1 cellular context compared by ENCODE assay signal in the genomic region with DNA sequence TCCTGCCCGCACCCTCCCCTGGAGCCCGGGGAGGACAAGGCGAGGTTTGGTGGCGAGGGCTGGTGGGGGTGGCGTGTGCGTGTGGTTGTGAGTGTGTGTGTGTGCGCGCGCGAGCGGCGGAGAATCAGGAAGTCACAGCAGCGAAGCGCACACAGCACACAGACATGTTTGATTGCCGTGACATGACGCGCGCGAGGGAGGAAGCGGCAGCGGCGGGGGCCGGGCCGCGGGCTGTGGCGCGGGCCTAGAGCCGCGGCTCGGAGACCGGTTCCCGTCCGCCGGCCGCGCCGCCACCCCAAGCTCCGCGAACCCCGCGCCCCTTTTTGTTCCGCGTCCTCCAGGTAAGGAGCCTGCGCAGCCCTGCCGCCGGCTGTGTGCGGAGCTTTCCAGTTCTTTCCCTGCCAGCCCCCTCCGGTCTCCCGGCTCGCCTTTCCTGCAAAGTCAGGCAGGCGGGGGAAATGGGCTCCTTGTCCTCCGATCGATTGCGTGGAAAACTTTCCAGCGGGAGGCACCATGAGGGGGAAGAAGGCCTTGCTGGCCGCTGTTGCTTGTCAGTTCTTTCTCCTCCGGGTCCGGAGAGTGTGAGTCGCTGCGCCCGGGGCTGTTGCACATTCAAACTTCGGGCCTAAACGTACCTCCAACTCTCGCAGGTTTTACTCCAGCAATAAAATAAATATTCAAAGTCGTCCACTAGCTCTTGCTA.
TF ChIP-seq lines count a peak whose summit lies in the region.

No MANE protein-coding gene starts in this region.

TF ChIP-seq in HepG2, 621 proteins besides CTCF, POLR2A, EP300 and RAD21 (continued from another document and continues in another):
- TF ChIP-seq, protein P1, sequence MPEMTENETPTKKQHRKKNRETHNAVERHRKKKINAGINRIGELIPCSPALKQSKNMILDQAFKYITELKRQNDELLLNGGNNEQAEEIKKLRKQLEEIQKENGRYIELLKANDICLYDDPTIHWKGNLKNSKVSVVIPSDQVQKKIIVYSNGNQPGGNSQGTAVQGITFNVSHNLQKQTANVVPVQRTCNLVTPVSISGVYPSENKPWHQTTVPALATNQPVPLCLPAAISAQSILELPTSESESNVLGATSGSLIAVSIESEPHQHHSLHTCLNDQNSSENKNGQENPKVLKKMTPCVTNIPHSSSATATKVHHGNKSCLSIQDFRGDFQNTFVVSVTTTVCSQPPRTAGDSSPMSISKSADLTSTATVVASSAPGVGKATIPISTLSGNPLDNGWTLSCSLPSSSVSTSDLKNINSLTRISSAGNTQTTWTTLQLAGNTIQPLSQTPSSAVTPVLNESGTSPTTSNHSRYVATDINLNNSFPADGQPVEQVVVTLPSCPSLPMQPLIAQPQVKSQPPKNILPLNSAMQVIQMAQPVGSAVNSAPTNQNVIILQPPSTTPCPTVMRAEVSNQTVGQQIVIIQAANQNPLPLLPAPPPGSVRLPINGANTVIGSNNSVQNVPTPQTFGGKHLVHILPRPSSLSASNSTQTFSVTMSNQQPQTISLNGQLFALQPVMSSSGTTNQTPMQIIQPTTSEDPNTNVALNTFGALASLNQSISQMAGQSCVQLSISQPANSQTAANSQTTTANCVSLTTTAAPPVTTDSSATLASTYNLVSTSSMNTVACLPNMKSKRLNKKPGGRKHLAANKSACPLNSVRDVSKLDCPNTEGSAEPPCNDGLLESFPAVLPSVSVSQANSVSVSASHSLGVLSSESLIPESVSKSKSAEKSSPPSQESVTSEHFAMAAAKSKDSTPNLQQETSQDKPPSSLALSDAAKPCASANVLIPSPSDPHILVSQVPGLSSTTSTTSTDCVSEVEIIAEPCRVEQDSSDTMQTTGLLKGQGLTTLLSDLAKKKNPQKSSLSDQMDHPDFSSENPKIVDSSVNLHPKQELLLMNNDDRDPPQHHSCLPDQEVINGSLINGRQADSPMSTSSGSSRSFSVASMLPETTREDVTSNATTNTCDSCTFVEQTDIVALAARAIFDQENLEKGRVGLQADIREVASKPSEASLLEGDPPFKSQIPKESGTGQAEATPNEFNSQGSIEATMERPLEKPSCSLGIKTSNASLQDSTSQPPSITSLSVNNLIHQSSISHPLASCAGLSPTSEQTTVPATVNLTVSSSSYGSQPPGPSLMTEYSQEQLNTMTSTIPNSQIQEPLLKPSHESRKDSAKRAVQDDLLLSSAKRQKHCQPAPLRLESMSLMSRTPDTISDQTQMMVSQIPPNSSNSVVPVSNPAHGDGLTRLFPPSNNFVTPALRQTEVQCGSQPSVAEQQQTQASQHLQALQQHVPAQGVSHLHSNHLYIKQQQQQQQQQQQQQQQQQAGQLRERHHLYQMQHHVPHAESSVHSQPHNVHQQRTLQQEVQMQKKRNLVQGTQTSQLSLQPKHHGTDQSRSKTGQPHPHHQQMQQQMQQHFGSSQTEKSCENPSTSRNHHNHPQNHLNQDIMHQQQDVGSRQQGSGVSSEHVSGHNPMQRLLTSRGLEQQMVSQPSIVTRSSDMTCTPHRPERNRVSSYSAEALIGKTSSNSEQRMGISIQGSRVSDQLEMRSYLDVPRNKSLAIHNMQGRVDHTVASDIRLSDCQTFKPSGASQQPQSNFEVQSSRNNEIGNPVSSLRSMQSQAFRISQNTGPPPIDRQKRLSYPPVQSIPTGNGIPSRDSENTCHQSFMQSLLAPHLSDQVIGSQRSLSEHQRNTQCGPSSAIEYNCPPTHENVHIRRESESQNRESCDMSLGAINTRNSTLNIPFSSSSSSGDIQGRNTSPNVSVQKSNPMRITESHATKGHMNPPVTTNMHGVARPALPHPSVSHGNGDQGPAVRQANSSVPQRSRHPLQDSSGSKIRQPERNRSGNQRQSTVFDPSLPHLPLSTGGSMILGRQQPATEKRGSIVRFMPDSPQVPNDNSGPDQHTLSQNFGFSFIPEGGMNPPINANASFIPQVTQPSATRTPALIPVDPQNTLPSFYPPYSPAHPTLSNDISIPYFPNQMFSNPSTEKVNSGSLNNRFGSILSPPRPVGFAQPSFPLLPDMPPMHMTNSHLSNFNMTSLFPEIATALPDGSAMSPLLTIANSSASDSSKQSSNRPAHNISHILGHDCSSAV (CRISPR knock-in tag; IDR thresholded peaks at IDR 0.05; ENCODE audit: borderline replicate concordance): no peak
- TF ChIP-seq, protein P2, sequence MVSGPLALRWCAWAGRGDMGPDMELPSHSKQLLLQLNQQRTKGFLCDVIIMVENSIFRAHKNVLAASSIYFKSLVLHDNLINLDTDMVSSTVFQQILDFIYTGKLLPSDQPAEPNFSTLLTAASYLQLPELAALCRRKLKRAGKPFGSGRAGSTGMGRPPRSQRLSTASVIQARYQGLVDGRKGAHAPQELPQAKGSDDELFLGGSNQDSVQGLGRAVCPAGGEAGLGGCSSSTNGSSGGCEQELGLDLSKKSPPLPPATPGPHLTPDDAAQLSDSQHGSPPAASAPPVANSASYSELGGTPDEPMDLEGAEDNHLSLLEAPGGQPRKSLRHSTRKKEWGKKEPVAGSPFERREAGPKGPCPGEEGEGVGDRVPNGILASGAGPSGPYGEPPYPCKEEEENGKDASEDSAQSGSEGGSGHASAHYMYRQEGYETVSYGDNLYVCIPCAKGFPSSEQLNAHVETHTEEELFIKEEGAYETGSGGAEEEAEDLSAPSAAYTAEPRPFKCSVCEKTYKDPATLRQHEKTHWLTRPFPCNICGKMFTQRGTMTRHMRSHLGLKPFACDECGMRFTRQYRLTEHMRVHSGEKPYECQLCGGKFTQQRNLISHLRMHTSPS (CRISPR knock-in tag; IDR thresholded peaks at IDR 0.05; ENCODE audit: low read depth): no peak
- TF ChIP-seq YEATS2 (CRISPR knock-in tag; IDR thresholded peaks at IDR 0.05; ENCODE audit: borderline replicate concordance): 0 out of 2 replicates have a peak, but pooled peaks have one; percentile 18
- TF ChIP-seq RBM22 (optimal IDR thresholded peaks at IDR 0.05; ENCODE audit: low read length): no peak
- TF ChIP-seq, protein P3, sequence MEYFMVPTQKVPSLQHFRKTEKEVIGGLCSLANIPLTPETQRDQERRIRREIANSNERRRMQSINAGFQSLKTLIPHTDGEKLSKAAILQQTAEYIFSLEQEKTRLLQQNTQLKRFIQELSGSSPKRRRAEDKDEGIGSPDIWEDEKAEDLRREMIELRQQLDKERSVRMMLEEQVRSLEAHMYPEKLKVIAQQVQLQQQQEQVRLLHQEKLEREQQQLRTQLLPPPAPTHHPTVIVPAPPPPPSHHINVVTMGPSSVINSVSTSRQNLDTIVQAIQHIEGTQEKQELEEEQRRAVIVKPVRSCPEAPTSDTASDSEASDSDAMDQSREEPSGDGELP (IDR thresholded peaks at IDR 0.05; ENCODE audit: borderline replicate concordance, low read depth): no peak
- peak; percentile 25; the same call in 1 of the 2 replicates for TF ChIP-seq ZNF441 (CRISPR knock-in tag; IDR thresholded peaks at IDR 0.05; ENCODE audit: borderline replicate concordance)
- TF ChIP-seq DNMT3B (CRISPR knock-in tag; conservative IDR thresholded peaks at IDR 0.05): no peak
- no peak for TF ChIP-seq THAP8 (CRISPR knock-in tag; IDR thresholded peaks at IDR 0.05; ENCODE audit: borderline replicate concordance)
- TF ChIP-seq SYNCRIP (IDR thresholded peaks at IDR 0.05; ENCODE audit: insufficient read depth, low read depth, low read length): no peak
- no peak for TF ChIP-seq SRSF4 (IDR thresholded peaks at IDR 0.05; ENCODE audit: low read depth, low read length, poor library complexity, severe bottlenecking)
- TF ChIP-seq JUN (CRISPR knock-in tag; IDR thresholded peaks at IDR 0.05): no peak
- TF ChIP-seq ZNF660 (CRISPR knock-in tag; IDR thresholded peaks at IDR 0.05; ENCODE audit: borderline replicate concordance, low read depth): no peak
- TF ChIP-seq NFYC (CRISPR knock-in tag; IDR thresholded peaks at IDR 0.05): no peak
- TF ChIP-seq ZBTB7A (CRISPR knock-in tag; IDR thresholded peaks at IDR 0.05): no peak
- no peak for TF ChIP-seq ZNF143 (CRISPR knock-in tag; IDR thresholded peaks at IDR 0.05)
- no peak for TF ChIP-seq GPN1 (CRISPR knock-in tag; IDR thresholded peaks at IDR 0.05; ENCODE audit: borderline replicate concordance)
- TF ChIP-seq, protein P4, sequence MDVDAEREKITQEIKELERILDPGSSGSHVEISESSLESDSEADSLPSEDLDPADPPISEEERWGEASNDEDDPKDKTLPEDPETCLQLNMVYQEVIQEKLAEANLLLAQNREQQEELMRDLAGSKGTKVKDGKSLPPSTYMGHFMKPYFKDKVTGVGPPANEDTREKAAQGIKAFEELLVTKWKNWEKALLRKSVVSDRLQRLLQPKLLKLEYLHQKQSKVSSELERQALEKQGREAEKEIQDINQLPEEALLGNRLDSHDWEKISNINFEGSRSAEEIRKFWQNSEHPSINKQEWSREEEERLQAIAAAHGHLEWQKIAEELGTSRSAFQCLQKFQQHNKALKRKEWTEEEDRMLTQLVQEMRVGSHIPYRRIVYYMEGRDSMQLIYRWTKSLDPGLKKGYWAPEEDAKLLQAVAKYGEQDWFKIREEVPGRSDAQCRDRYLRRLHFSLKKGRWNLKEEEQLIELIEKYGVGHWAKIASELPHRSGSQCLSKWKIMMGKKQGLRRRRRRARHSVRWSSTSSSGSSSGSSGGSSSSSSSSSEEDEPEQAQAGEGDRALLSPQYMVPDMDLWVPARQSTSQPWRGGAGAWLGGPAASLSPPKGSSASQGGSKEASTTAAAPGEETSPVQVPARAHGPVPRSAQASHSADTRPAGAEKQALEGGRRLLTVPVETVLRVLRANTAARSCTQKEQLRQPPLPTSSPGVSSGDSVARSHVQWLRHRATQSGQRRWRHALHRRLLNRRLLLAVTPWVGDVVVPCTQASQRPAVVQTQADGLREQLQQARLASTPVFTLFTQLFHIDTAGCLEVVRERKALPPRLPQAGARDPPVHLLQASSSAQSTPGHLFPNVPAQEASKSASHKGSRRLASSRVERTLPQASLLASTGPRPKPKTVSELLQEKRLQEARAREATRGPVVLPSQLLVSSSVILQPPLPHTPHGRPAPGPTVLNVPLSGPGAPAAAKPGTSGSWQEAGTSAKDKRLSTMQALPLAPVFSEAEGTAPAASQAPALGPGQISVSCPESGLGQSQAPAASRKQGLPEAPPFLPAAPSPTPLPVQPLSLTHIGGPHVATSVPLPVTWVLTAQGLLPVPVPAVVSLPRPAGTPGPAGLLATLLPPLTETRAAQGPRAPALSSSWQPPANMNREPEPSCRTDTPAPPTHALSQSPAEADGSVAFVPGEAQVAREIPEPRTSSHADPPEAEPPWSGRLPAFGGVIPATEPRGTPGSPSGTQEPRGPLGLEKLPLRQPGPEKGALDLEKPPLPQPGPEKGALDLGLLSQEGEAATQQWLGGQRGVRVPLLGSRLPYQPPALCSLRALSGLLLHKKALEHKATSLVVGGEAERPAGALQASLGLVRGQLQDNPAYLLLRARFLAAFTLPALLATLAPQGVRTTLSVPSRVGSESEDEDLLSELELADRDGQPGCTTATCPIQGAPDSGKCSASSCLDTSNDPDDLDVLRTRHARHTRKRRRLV (CRISPR knock-in tag; IDR thresholded peaks at IDR 0.05): peak; percentile 43; the same call in 1 of the 2 replicates
- TF ChIP-seq SMARCE1 (IDR thresholded peaks at IDR 0.05; ENCODE audit: borderline replicate concordance): no peak
- TF ChIP-seq ATF7-NPFF (CRISPR knock-in tag; IDR thresholded peaks at IDR 0.05; ENCODE audit: low read depth): peak; percentile 39; the same call in 1 of the 2 replicates
- peak; percentile 57; the same call in 1 of the 2 replicates for TF ChIP-seq ZNF746 (CRISPR knock-in tag; IDR thresholded peaks at IDR 0.05)
- peak; percentile 35; the same call in 1 of the 2 replicates for TF ChIP-seq ZNF891 (CRISPR knock-in tag; IDR thresholded peaks at IDR 0.05)
- peak; percentile 62; the same call in 1 of the 2 replicates for TF ChIP-seq RFXAP (CRISPR knock-in tag; IDR thresholded peaks at IDR 0.05; ENCODE audit: borderline replicate concordance)
- no peak for TF ChIP-seq ZMYM3 (CRISPR knock-in tag; IDR thresholded peaks at IDR 0.05)
- no peak for TF ChIP-seq ZNF263 (CRISPR knock-in tag; IDR thresholded peaks at IDR 0.05)
- TF ChIP-seq TBL1XR1 (IDR thresholded peaks at IDR 0.05; ENCODE audit: borderline replicate concordance, low read length, partially characterized antibody): no peak
- no peak for TF ChIP-seq ADNP (CRISPR knock-in tag; IDR thresholded peaks at IDR 0.05)
- 0 out of 2 replicates have a peak, but pooled peaks have one; percentile 67 for TF ChIP-seq BRD4 (CRISPR knock-in tag; IDR thresholded peaks at IDR 0.05)
- TF ChIP-seq, protein P5, sequence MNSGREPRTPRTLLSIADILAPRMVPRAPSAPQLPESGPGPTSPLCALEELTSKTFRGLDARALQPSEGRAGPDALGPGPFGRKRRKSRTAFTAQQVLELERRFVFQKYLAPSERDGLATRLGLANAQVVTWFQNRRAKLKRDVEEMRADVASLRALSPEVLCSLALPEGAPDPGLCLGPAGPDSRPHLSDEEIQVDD (CRISPR knock-in tag; IDR thresholded peaks at IDR 0.05; ENCODE audit: borderline replicate concordance): 0 out of 2 replicates have a peak, but pooled peaks have one; percentile 34
- TF ChIP-seq ZNF383 (CRISPR knock-in tag; IDR thresholded peaks at IDR 0.05; ENCODE audit: borderline replicate concordance): no peak
- TF ChIP-seq HOXA9 (CRISPR knock-in tag; IDR thresholded peaks at IDR 0.05; ENCODE audit: borderline replicate concordance): no peak
- peak; percentile 49 for TF ChIP-seq ZFX (CRISPR knock-in tag; IDR thresholded peaks at IDR 0.05; ENCODE audit: low read depth)
- TF ChIP-seq ZNF883 (CRISPR knock-in tag; IDR thresholded peaks at IDR 0.05; ENCODE audit: not compliant biosample characterization): no peak
- TF ChIP-seq SNRNP70 (IDR thresholded peaks at IDR 0.05; ENCODE audit: low read depth, low read length): no peak
- no peak for TF ChIP-seq ZNF460 (CRISPR knock-in tag; IDR thresholded peaks at IDR 0.05; ENCODE audit: borderline replicate concordance)
- TF ChIP-seq SOX6 (IDR thresholded peaks at IDR 0.05): no peak
- 0 out of 2 replicates have a peak, but pooled peaks have one; percentile 29 for TF ChIP-seq SOX6 (CRISPR knock-in tag; IDR thresholded peaks at IDR 0.05)
- 0 out of 2 replicates have a peak, but pooled peaks have one; percentile 34 for TF ChIP-seq ZNF619 (CRISPR knock-in tag; IDR thresholded peaks at IDR 0.05)
- 0 out of 2 replicates have a peak, but pooled peaks have one; percentile 30 for TF ChIP-seq KLF12 (CRISPR knock-in tag; IDR thresholded peaks at IDR 0.05; ENCODE audit: borderline replicate concordance)
- TF ChIP-seq NFKB2 (CRISPR knock-in tag; IDR thresholded peaks at IDR 0.05; ENCODE audit: borderline replicate concordance): 0 out of 2 replicates have a peak, but pooled peaks have one; percentile 65
- TF ChIP-seq, protein P6, sequence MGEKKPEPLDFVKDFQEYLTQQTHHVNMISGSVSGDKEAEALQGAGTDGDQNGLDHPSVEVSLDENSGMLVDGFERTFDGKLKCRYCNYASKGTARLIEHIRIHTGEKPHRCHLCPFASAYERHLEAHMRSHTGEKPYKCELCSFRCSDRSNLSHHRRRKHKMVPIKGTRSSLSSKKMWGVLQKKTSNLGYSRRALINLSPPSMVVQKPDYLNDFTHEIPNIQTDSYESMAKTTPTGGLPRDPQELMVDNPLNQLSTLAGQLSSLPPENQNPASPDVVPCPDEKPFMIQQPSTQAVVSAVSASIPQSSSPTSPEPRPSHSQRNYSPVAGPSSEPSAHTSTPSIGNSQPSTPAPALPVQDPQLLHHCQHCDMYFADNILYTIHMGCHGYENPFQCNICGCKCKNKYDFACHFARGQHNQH (CRISPR knock-in tag; IDR thresholded peaks at IDR 0.05): peak; percentile 35; the same call in 1 of the 2 replicates
- TF ChIP-seq TRIM24 (CRISPR knock-in tag; IDR thresholded peaks at IDR 0.05): no peak
- no peak for TF ChIP-seq NFE2L2 (IDR thresholded peaks at IDR 0.05; ENCODE audit: low read length)
- TF ChIP-seq ZNF772 (CRISPR knock-in tag; IDR thresholded peaks at IDR 0.05): no peak
- TF ChIP-seq SNAI1 (CRISPR knock-in tag; IDR thresholded peaks at IDR 0.05; ENCODE audit: borderline replicate concordance): 0 out of 2 replicates have a peak, but pooled peaks have one; percentile 33
